12 cellular contexts compared by ENCODE assay signal in the genomic region with DNA sequence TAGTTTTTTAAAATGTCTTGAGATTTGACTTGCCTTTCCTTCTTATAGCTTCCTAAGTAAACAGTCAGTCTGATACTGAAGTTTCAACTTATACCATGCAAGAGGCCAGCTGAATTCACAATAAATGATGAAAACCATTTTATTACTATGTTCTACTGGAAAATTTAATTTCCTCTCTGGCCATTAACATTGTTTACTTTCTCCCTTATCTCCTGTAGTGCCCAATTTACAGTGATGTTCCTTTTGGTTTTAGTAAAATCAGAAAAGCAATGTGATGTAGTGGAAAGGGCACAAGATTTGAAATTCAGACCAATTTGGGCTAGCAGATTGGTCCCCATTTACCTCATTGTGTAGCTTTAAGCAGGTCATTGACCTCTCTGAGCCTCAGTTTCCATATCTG. TPM values are rescaled to one million over a fixed set of nuclear protein-coding genes. Genes with fewer than 3 reads are reported as not detected.
DNase-seq lines count a peak whose midpoint lies in the region; ATAC-seq and TF ChIP-seq lines count a peak whose summit lies in the region.
"Had no signal": no experiment of that assay in that cellular context is flagged by ENCODE, and none has a peak within 500 bp of the region (broad histone marks: within the 10 kb centered on the region; RNA-seq: fewer than 3 reads in every experiment).

No MANE protein-coding gene starts in this region.

- no peaks in the 10 kb centered on the region for H3K4me1 ChIP-seq in CD8-positive, alpha-beta T cell (ENCODE audit: insufficient read depth, low read length)
- H3K4me1 ChIP-seq in tibial artery: peaks cover 0 to 43% (median 2%) of the 10 kb centered on the region in 4 donors
- H3K4me1 ChIP-seq: BLaER1 had no signal

- no peak overlapping the region for H3K4me3 Mint-ChIP-seq in CD8-positive, alpha-beta T cell
- H3K4me3 Mint-ChIP-seq in Calu3 (ENCODE audit: low read depth, unreplicated experiment): no peak overlapping the region
- H3K4me3 Mint-ChIP-seq in activated CD4-positive, alpha-beta T cell treated with anti-CD3 and anti-CD28 coated beads for 36 hours: no peak overlapping the region

- no peaks in the 10 kb centered on the region for H3K9me3 ChIP-seq in CD8-positive, alpha-beta T cell (ENCODE audit: low read length)
- no peaks in the 10 kb centered on the region for H3K9me3 ChIP-seq in tibial artery
- H3K9me3 ChIP-seq: BLaER1 had no signal

- POLR2A ChIA-PET in CD8-positive, alpha-beta T cell (lab: Charles Lee): interaction anchor here (0.7 kb wide), 1 partner anchor 12 kb away, joined by 3 read pairs; no protein-coding TSS in a partner anchor
- POLR2A ChIA-PET in activated CD4-positive, alpha-beta T cell treated with anti-CD3 and anti-CD28 coated beads for 36 hours (lab: Charles Lee): no interaction called here

- peaks cover 38% of the 10 kb centered on the region for H3K36me3 Mint-ChIP-seq in CD8-positive, alpha-beta T cell
- H3K36me3 Mint-ChIP-seq in Calu3 (ENCODE audit: insufficient read depth, unreplicated experiment): no peaks in the 10 kb centered on the region
- peaks cover 3% of the 10 kb centered on the region for H3K36me3 Mint-ChIP-seq in activated CD4-positive, alpha-beta T cell treated with anti-CD3 and anti-CD28 coated beads for 36 hours (ENCODE audit: low read depth)

- no peaks in the 10 kb centered on the region for H3K9me3 Mint-ChIP-seq in CD8-positive, alpha-beta T cell
- H3K9me3 Mint-ChIP-seq in Calu3 (ENCODE audit: low read depth, unreplicated experiment): no peaks in the 10 kb centered on the region
- no peaks in the 10 kb centered on the region for H3K9me3 Mint-ChIP-seq in activated CD4-positive, alpha-beta T cell treated with anti-CD3 and anti-CD28 coated beads for 36 hours (ENCODE audit: low read depth)

- H3K4me1 Mint-ChIP-seq in CD8-positive, alpha-beta T cell (ENCODE audit: low read depth): no peaks in the 10 kb centered on the region
- no peaks in the 10 kb centered on the region for H3K4me1 Mint-ChIP-seq in Calu3 (ENCODE audit: low read depth, unreplicated experiment)
- no peaks in the 10 kb centered on the region for H3K4me1 Mint-ChIP-seq in activated CD4-positive, alpha-beta T cell treated with anti-CD3 and anti-CD28 coated beads for 36 hours

- H3K27ac ChIP-seq in CD8-positive, alpha-beta T cell (ENCODE audit: low read depth, low read length): no peak overlapping the region
- peak overlapping the region; percentile 66 for H3K27ac ChIP-seq in VCaP
- peak overlapping the region; percentile 64 to 78 for H3K27ac ChIP-seq in coronary artery
- H3K27ac ChIP-seq in tibial artery: peak overlapping the region; percentile 72 to 78
- H3K27ac ChIP-seq: BLaER1 had no signal

- H3K27me3 Mint-ChIP-seq in CD8-positive, alpha-beta T cell (ENCODE audit: low read depth): no peaks in the 10 kb centered on the region
- no peaks in the 10 kb centered on the region for H3K27me3 Mint-ChIP-seq in Calu3 (ENCODE audit: unreplicated experiment)
- no peaks in the 10 kb centered on the region for H3K27me3 Mint-ChIP-seq in activated CD4-positive, alpha-beta T cell treated with anti-CD3 and anti-CD28 coated beads for 36 hours

- no peak for TF ChIP-seq CTCF in CD8-positive, alpha-beta T cell (IDR thresholded peaks at IDR 0.05)
- TF ChIP-seq CTCF in VCaP (conservative IDR thresholded peaks at IDR 0.05): no peak
- no peak for TF ChIP-seq CTCF in coronary artery (IDR thresholded peaks at IDR 0.05)
- no peak for TF ChIP-seq CTCF in tibial artery (IDR thresholded peaks at IDR 0.05)
- TF ChIP-seq CTCF in Calu3 (IDR thresholded peaks at IDR 0.05; ENCODE audit: unreplicated experiment): no peak

- no peak overlapping the region for H3K4me3 ChIP-seq in CD8-positive, alpha-beta T cell (ENCODE audit: low read depth, low read length)
- H3K4me3 ChIP-seq in coronary artery: peak overlapping the region; percentile 12
- no peak overlapping the region for H3K4me3 ChIP-seq in tibial artery
- H3K4me3 ChIP-seq: BLaER1 had no signal

- no peaks in the 10 kb centered on the region for H3K36me3 ChIP-seq in CD8-positive, alpha-beta T cell (ENCODE audit: insufficient read depth, low read length)
- peaks cover 0 to 3% (median 0%) of the 10 kb centered on the region in 3 donors for H3K36me3 ChIP-seq in tibial artery

- BruUV-seq in Calu3 (replicated peaks; lab: Mats Ljungman, UMichigan): no TSS peak

- no peaks in the 10 kb centered on the region for H3K27me3 ChIP-seq in CD8-positive, alpha-beta T cell (ENCODE audit: insufficient read depth, low read length)
- H3K27me3 ChIP-seq in tibial artery: no peaks in the 10 kb centered on the region

- intact Hi-C loops in CD8-positive, alpha-beta T cell (cut with DNase I, micrococcal nuclease): no loop called here
- intact Hi-C loops in tibial artery (cut with DNase I; ENCODE audit: low total_unique reads): no loop called here
- intact Hi-C loops in Calu3 (cut with micrococcal nuclease; ENCODE audit: unreplicated experiment): loop anchor here (5.0 kb wide), 1 partner anchor 412 kb away; no protein-coding TSS in a partner anchor
- intact Hi-C loops in activated CD4-positive, alpha-beta T cell treated with anti-CD3 and anti-CD28 coated beads for 36 hours (cut with DNase I, micrococcal nuclease): no loop called here

- ATAC-seq in CD8-positive, alpha-beta T cell: no peak
- no peak for ATAC-seq in activated CD4-positive, alpha-beta T cell treated with anti-CD3 and anti-CD28 coated beads for 36 hours
- ATAC-seq: HCT116 had no signal

- CTCF ChIA-PET in CD8-positive, alpha-beta T cell (lab: Charles Lee): interaction anchor here (1.4 to 1.5 kb wide), 2 partner anchors 124 to 229 kb away, joined by 4 read pairs; no protein-coding TSS in a partner anchor
- CTCF ChIA-PET in Calu3 (lab: Charles Lee): no interaction called here
- CTCF ChIA-PET in activated CD4-positive, alpha-beta T cell treated with anti-CD3 and anti-CD28 coated beads for 36 hours (lab: Charles Lee): interaction anchor here (1.2 to 1.7 kb wide), 2 partner anchors 10 to 11 kb away, joined by 3 to 10 read pairs; no protein-coding TSS in a partner anchor

- DNase-seq in CD8-positive, alpha-beta T cell: no peak
- DNase-seq in coronary artery (ENCODE audit: low spot score): no peak
- DNase-seq in tibial artery: no peak
- no peak for DNase-seq in Calu3
- no peak for DNase-seq in activated CD4-positive, alpha-beta T cell treated with anti-CD3 and anti-CD28 coated beads for 36 hours
- DNase-seq in NCI-H69 (lab: John Stamatoyannopoulos, UW): no peak
- DNase-seq: 8988T, AML-193, DMS 273 treated with DMSO at 0.1 percent for 48 hours had no signal

- peak overlapping the region; percentile 41 for H3K27ac Mint-ChIP-seq in CD8-positive, alpha-beta T cell
- no peak overlapping the region for H3K27ac Mint-ChIP-seq in Calu3 (ENCODE audit: unreplicated experiment)
- H3K27ac Mint-ChIP-seq in activated CD4-positive, alpha-beta T cell treated with anti-CD3 and anti-CD28 coated beads for 36 hours: no peak overlapping the region

RNA-seq across cellular contexts. Expression of gene SLC9A6, which starts 54.2 kb away (rescaled TPM):
- 10 to 100 TPM; 15.9 to 18.7 TPM for total RNA-seq in CD8-positive, alpha-beta T cell
- total RNA-seq in Calu3 (2022): 19.7 and 21.7 TPM in 2 replicates
- 10 to 100 TPM; 11.8 to 12.6 TPM for total RNA-seq in activated CD4-positive, alpha-beta T cell treated with anti-CD3 and anti-CD28 coated beads for 36 hours
